In the genomic region with DNA sequence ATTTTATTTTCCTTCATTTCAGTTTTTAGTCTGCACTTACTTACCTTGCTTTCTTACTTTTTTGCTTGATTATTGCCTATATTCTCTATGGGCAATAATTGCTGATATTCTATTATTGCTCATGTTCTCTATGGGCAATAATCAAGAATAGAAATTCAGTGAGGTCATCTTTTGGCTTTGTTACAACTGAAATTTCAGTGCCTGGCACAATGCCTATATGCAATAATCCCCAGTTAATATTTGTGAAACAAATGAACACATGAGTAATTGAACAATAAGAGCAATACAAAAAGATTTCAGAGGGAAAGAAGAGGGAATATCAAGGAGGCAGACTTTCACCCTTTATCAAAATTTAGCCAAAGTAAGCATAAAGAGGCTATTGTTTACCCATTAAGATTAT, we compare ENCODE assay signal across 26 cellular contexts. TPM values are rescaled to one million over a fixed set of nuclear protein-coding genes. Genes with fewer than 3 reads are reported as not detected.
DNase-seq lines count a peak whose midpoint lies in the region; ATAC-seq and TF ChIP-seq lines count a peak whose summit lies in the region.
"Had no signal": no experiment of that assay in that cellular context is flagged by ENCODE, and none has a peak within 500 bp of the region (broad histone marks: within the 10 kb centered on the region; RNA-seq: fewer than 3 reads in every experiment).

No MANE protein-coding gene starts in this region.

- intact Hi-C loops in body of pancreas (cut with DNase I) (no loop called here), ovary (cut with DNase I) (no loop called here)

- H3K4me1 ChIP-seq in body of pancreas (no peaks in the 10 kb centered on the region), ovary (ENCODE audit: insufficient read depth) (no peaks in the 10 kb centered on the region)
- H3K4me1 ChIP-seq: adrenal gland, gastrocnemius medialis, spleen, testis, uterus had no signal

- TF ChIP-seq POLR2A in body of pancreas (IDR thresholded peaks at IDR 0.05) (no peak), ovary (IDR thresholded peaks at IDR 0.05) (no peak)

- H3K9me3 ChIP-seq in body of pancreas (no peaks in the 10 kb centered on the region), ovary (no peaks in the 10 kb centered on the region)
- H3K9me3 ChIP-seq: adrenal gland, gastrocnemius medialis, neutrophil, spleen, testis, uterus had no signal

- H3K4me3 ChIP-seq in body of pancreas (no peak overlapping the region), ovary (no peak overlapping the region)
- H3K4me3 ChIP-seq: adrenal gland, gastrocnemius medialis, lung, spleen, testis, uterus had no signal

- ATAC-seq in body of pancreas (peak; percentile 27), HG02588 (IDR thresholded peaks at IDR 0.05; ENCODE audit: unreplicated experiment) (no peak)
- ATAC-seq: gastrocnemius medialis, HepG2 had no signal

- H3K27ac ChIP-seq in body of pancreas (no peak overlapping the region), ovary (no peak overlapping the region)
- H3K27ac ChIP-seq: adrenal gland, gastrocnemius medialis, neutrophil, spleen, testis, uterus had no signal

- H3K27me3 ChIP-seq in body of pancreas (no peaks in the 10 kb centered on the region), ovary (no peaks in the 10 kb centered on the region)
- H3K27me3 ChIP-seq: adrenal gland, gastrocnemius medialis, neutrophil, spleen, testis, uterus had no signal

- TF ChIP-seq CTCF in body of pancreas (IDR thresholded peaks at IDR 0.05) (no peak), ovary (IDR thresholded peaks at IDR 0.05) (no peak)

- DNase-seq in COR-L47 (lab: John Stamatoyannopoulos, UW) (peak; percentile 7), NCI-H1930 (lab: John Stamatoyannopoulos, UW) (peak; percentile 4 to 51), body of pancreas (no peak), glomerular visceral epithelial cell (ENCODE audit: extremely low spot score) (peak; percentile 25), activated T-cell treated with anti-CD3 and anti-CD28 coated beads for 4 hours (no peak), ovary (no peak), H4 (ENCODE audit: low spot score) (no peak)
- DNase-seq: activated CD4-positive, alpha-beta T cell treated with anti-CD3 and anti-CD28 coated beads for 1 hour; activated T-cell treated with anti-CD3 and anti-CD28 coated beads, Interleukin-2, amount 50 U/mL, for 24 hours; adrenal gland; caudate nucleus; CD4-positive, alpha-beta memory T cell; gastrocnemius medialis; GOT3; islet precursor cell; NCI-H1417 treated with DMSO at 0.1 percent for 48 hours; spleen; stimulated activated CD4-positive, alpha-beta T cell treated with anti-CD3 and anti-CD28 coated beads, Interleukin-4, amount 100 ng/mL, for 1 hour; stimulated activated naive CD4-positive, alpha-beta T cell; T-helper 1 cell; testis; uterus had no signal

- H3K36me3 ChIP-seq in body of pancreas (replicated peaks in 1 of 2; ENCODE audit: insufficient read depth in 1 of 2, low read depth in 2 of 2) (no peaks in the 10 kb centered on the region), ovary (no peaks in the 10 kb centered on the region)
- H3K36me3 ChIP-seq: adrenal gland, gastrocnemius medialis, neutrophil, spleen, uterus had no signal

- no peak for TF ChIP-seq EP300 in ovary (IDR thresholded peaks at IDR 0.05)

RNA-seq across cellular contexts. Expression of a gene that starts 48.6 kb away (rescaled TPM):
- 1 to 10 TPM; 3.4 to 3.6 TPM for total RNA-seq in body of pancreas
- total RNA-seq in ovary = 1 to 10 TPM; 3.9 to 6.7 (median 5.6) TPM
- polyA plus RNA-seq in ovary = 1 to 10 TPM; 1.3 to 3.2 TPM
- total RNA-seq in H4 (2014; rRNA removed; shearing (Covaris generic)) = 21.4 and 24.4 TPM in 2 replicates
- total RNA-seq: HepG2 had no signal
- polyA plus RNA-seq: HepG2 had no signal

Comparison
In these comparisons a context has a peak if more than half of its experiments do, and no peak if none do; other contexts are left out.
1. DNase-seq: peak in COR-L47 (single experiment), NCI-H1930 (2 of 2) and glomerular visceral epithelial cell (single experiment); none in body of pancreas (0 of 4), activated T-cell treated with anti-CD3 and anti-CD28 coated beads for 4 hours (single experiment), ovary (0 of 5) and H4 (single experiment).